In genomic region chr7:45953055-45953454, GRCh38 we compare ENCODE assay signal across 3 cellular contexts. TPM values are rescaled to one million over a fixed set of nuclear protein-coding genes. Genes with fewer than 3 reads are reported as not detected.
"Had no signal": no experiment of that assay in that cellular context is flagged by ENCODE, and none has a peak within 500 bp of the region (broad histone marks: within the 10 kb centered on the region; RNA-seq: fewer than 3 reads in every experiment).

No MANE protein-coding gene starts in this region.

RNA-seq across cellular contexts. Expression of gene IGFBP3, which starts 32.0 kb away (rescaled TPM):
- total RNA-seq: HepG2, HT-29, HT1080 had no signal
